Comparison of ENCODE assay signal across 18 cellular contexts in the genomic region with DNA sequence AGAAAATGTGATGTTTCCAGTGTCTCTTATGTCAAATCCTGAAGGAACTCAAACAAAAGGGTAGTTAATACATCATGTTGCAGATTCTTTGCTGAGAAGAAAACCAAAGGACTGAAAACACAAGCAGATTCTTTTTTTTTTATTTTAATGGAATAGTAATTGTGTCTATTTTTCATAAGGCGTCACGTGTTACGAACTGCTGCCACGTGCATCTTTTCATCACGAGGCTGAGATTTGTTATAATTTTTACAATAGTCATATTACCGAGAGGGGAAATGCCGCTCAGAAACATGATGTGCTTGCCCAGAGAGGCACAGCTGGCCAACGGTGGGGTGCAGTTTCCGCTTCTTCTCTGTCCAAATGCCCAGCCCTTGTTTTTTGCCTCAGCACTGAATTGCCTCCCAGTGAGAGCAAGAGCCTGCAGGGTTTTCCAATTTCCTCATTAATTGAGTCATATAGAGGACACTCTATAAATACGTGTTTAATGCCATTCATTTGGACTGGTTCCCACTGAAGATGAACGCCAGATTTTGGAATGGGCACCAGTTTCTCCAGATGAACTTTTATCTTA.
"Had no signal": no experiment of that assay in that cellular context is flagged by ENCODE, and none has a peak within 500 bp of the region (broad histone marks: within the 10 kb centered on the region; RNA-seq: fewer than 3 reads in every experiment).

No MANE protein-coding gene starts in this region.

- H3K27me3 ChIP-seq: esophagus squamous epithelium, foreskin keratinocyte, hepatocyte, pancreas had no signal

- H3K4me2 ChIP-seq: hepatocyte, smooth muscle cell had no signal

- H3K4me3 ChIP-seq: coronary artery, dorsolateral prefrontal cortex, esophagus squamous epithelium, hepatocyte, left ventricle myocardium inferior, lower lobe of right lung, pancreas, smooth muscle cell had no signal

- H2AFZ ChIP-seq: hepatocyte had no signal

- H3K36me3 ChIP-seq: esophagus squamous epithelium, left ventricle myocardium inferior, lower lobe of right lung, pancreas had no signal

- H3K79me2 ChIP-seq: hepatocyte had no signal

- DNase-seq: dorsolateral prefrontal cortex; effector CD8-positive, alpha-beta T cell; esophagus squamous epithelium; foreskin keratinocyte; head of caudate nucleus; kidney; left cardiac atrium; left ventricle myocardium inferior; lower lobe of right lung; occipital lobe; pancreas; right cardiac atrium; stimulated activated CD4-positive, alpha-beta T cell treated with anti-CD3 and anti-CD28 coated beads, Interleukin-2, amount 100 ng/mL, for 48 hours; stimulated activated naive CD4-positive, alpha-beta T cell treated with Interleukin-2 at 50 U/mL for 16 hours; trophoblast cell had no signal

- H3K27ac ChIP-seq: coronary artery, dorsolateral prefrontal cortex, esophagus squamous epithelium, foreskin keratinocyte, hepatocyte, left ventricle myocardium inferior, lower lobe of right lung, pancreas had no signal

- H3K4me1 ChIP-seq: esophagus squamous epithelium, foreskin keratinocyte, left ventricle myocardium inferior, lower lobe of right lung, pancreas had no signal

- H3K9me3 ChIP-seq: esophagus squamous epithelium, lower lobe of right lung, pancreas had no signal
